Comparison of ENCODE assay signal across 1 cellular context in the genomic region with DNA sequence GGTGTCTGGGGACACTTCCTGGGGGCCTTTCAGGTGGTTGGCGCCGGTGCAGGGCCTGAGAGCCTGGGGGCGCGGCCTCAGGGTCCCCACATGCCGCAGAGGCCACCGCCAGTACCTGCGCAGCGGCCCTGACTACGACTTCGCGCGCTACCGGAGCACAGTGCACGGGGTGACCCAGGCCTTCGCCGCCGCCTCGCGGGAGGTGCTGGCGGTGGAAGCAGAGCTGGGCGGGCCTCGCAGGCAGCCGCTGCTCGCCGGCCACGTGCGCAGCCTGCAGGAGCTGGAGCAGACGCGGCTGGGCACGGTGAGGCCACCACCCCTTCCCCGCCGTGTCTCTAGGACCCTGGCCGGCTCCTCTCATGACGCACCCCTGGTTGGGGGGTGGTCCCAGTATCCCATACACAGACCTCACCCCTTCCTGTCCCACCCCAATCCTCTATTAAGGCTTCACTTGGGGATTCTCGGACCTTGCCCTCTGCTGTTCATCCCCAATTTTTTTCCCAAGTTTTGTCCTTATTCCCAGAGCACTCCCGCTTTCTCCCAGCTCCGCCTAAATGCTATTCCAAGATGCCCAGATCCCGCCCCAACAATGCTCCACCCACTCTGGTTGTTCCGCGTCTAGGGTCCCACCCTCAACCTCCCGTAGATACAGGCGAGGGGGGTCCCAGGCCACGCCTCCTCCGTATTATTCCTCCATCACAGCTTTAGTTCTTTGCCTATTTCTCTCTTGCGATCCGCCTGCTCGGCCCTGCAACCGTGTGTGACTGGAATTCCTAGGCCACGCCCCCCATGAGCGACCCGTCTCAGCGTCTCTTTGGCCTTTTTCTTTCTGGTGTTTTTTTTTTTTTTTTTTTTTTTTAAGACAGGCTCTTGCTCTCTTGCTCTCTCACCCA.
TF ChIP-seq lines count a peak whose summit lies in the region.

No MANE protein-coding gene starts in this region.

TF ChIP-seq in HepG2, 621 proteins besides CTCF, POLR2A, EP300 and RAD21 (continued from another document and continues in another):
- TF ChIP-seq, protein P1, sequence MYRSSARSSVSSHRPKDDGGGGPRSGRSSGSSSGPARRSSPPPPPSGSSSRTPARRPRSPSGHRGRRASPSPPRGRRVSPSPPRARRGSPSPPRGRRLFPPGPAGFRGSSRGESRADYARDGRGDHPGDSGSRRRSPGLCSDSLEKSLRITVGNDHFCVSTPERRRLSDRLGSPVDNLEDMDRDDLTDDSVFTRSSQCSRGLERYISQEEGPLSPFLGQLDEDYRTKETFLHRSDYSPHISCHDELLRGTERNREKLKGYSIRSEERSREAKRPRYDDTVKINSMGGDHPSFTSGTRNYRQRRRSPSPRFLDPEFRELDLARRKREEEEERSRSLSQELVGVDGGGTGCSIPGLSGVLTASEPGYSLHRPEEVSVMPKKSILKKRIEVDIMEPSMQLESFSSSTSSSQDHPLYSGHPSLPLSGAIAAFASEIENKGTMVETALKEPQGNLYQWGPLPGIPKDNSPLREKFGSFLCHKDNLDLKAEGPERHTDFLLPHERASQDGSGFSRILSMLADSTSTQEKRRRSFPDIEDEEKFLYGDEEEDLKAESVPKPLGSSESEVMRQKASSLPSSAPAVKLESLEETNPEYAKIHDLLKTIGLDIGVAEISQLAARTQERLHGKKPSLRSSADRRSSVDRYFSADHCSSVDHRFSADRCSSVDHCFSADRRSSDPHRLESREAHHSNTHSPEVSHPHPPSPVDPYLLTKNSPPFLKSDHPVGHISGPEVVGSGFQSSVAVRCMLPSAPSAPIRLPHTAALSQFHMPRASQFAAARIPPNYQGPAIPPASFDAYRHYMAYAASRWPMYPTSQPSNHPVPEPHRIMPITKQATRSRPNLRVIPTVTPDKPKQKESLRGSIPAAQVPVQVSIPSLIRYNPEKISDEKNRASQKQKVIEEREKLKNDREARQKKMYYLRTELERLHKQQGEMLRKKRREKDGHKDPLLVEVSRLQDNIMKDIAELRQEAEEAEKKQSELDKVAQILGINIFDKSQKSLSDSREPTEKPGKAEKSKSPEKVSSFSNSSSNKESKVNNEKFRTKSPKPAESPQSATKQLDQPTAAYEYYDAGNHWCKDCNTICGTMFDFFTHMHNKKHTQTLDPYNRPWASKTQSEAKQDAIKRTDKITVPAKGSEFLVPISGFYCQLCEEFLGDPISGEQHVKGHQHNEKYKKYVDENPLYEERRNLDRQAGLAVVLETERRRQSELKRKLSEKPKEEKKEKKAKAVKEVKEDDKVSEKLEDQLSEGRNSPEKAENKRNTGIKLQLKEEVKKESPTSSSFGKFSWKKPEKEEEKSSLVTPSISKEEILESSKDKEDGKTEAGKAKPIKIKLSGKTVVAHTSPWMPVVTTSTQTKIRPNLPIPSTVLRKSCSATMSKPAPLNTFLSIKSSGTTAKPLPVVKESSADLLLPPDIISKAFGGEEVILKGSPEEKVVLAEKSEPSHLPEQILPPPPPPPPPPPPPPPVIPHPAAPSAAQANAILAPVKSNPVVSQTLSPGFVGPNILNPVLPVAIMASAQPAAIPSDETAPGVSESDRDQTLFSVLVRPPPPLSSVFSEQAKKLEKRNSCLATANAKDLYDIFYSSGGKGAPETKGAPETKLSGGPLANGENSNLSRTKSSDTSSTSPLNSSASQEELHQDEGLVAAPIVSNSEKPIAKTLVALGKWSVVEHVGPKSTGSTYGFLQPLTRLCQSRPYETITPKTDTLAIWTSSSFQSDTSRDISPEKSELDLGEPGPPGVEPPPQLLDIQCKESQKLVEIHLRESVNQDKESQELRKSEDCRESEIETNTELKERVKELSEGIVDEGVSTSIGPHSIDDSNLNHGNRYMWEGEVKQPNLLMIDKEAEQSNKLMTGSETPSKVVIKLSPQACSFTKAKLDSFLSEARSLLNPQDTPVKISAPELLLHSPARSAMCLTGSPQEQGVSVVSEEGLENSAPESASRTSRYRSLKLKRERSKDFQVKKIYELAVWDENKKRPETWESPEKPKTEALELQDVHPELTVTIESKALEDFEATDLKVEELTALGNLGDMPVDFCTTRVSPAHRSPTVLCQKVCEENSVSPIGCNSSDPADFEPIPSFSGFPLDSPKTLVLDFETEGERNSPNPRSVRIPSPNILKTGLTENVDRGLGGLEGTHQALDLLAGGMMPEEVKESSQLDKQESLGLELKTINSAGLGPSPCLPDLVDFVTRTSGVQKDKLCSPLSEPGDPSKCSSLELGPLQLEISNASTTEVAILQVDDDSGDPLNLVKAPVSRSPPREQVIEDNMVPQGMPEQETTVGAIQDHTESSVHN (CRISPR knock-in tag; IDR thresholded peaks at IDR 0.05): peak; percentile 98; the same call in 1 of the 2 replicates
- TF ChIP-seq ISX (CRISPR knock-in tag; conservative IDR thresholded peaks at IDR 0.05) (peak; percentile 67; the same call in 1 of the 2 replicates), BRD4 (CRISPR knock-in tag; IDR thresholded peaks at IDR 0.05) (peak; percentile 76; the same call in 1 of the 2 replicates), SALL2 (CRISPR knock-in tag; IDR thresholded peaks at IDR 0.05) (peak; percentile 88; the same call in 1 of the 2 replicates), SNAPC2 (CRISPR knock-in tag; IDR thresholded peaks at IDR 0.05) (peak; percentile 83), HOXA5 (CRISPR knock-in tag; IDR thresholded peaks at IDR 0.05) (peak; percentile 94; the same call in 1 of the 2 replicates), SP1 (IDR thresholded peaks at IDR 0.05) (no peak), SP1 (CRISPR knock-in tag; IDR thresholded peaks at IDR 0.05) (peak; percentile 50; the same call in 1 of the 2 replicates), BRCA1 (CRISPR knock-in tag; IDR thresholded peaks at IDR 0.05) (peak; percentile 91), ZNF446 (CRISPR knock-in tag; IDR thresholded peaks at IDR 0.05) (peak; percentile 98; the same call in 1 of the 2 replicates), ZNF124 (CRISPR knock-in tag; IDR thresholded peaks at IDR 0.05) (peak; percentile 18; the same call in 1 of the 2 replicates), ZNF678 (CRISPR knock-in tag; IDR thresholded peaks at IDR 0.05) (peak; percentile 99), TOE1 (CRISPR knock-in tag; IDR thresholded peaks at IDR 0.05) (no peak), RELA (CRISPR knock-in tag; IDR thresholded peaks at IDR 0.05) (no peak; the same call in 1 of the 2 replicates), ZNF777 (CRISPR knock-in tag; IDR thresholded peaks at IDR 0.05) (peak; percentile 80), JUN (CRISPR knock-in tag; IDR thresholded peaks at IDR 0.05) (no peak), ZNF629 (CRISPR knock-in tag; conservative IDR thresholded peaks at IDR 0.05) (peak; percentile 57), TEAD3 (CRISPR knock-in tag; optimal IDR thresholded peaks at IDR 0.05; ENCODE audit: borderline replicate concordance) (peak; percentile 61), ZNF761 (CRISPR knock-in tag; conservative IDR thresholded peaks at IDR 0.05) (no peak; the same call in 1 of the 2 replicates), REL (CRISPR knock-in tag; conservative IDR thresholded peaks at IDR 0.05) (peak; percentile 82; the same call in 1 of the 2 replicates), ZNF296 (CRISPR knock-in tag; conservative IDR thresholded peaks at IDR 0.05) (peak; percentile 92; the same call in 1 of the 2 replicates), KAT2B (IDR thresholded peaks at IDR 0.05; ENCODE audit: borderline replicate concordance, low read depth, low read length) (no peak), ZNF367 (CRISPR knock-in tag; IDR thresholded peaks at IDR 0.05; ENCODE audit: borderline replicate concordance) (0 out of 2 replicates have a peak, but pooled peaks have one; percentile 87), JUNB (CRISPR knock-in tag; IDR thresholded peaks at IDR 0.05; ENCODE audit: borderline replicate concordance) (peak; percentile 53; the same call in 1 of the 2 replicates), BCL6 (CRISPR knock-in tag; IDR thresholded peaks at IDR 0.05) (peak; percentile 51; the same call in 1 of the 2 replicates), ZNF879 (CRISPR knock-in tag; IDR thresholded peaks at IDR 0.05) (0 out of 2 replicates have a peak, but pooled peaks have one; percentile 92), SATB2 (CRISPR knock-in tag; IDR thresholded peaks at IDR 0.05) (peak; percentile 96), ZNF260 (CRISPR knock-in tag; IDR thresholded peaks at IDR 0.05; ENCODE audit: borderline replicate concordance, low read depth) (peak; percentile 63; the same call in 1 of the 2 replicates), ZNF24 (IDR thresholded peaks at IDR 0.05) (no peak), ZNF501 (CRISPR knock-in tag; IDR thresholded peaks at IDR 0.05) (peak; percentile 14; the same call in 1 of the 2 replicates), ZNF333 (CRISPR knock-in tag; IDR thresholded peaks at IDR 0.05; ENCODE audit: borderline replicate concordance) (peak; percentile 69; the same call in 1 of the 2 replicates), SP4 (CRISPR knock-in tag; IDR thresholded peaks at IDR 0.05) (no peak), ZNF616 (CRISPR knock-in tag; IDR thresholded peaks at IDR 0.05; ENCODE audit: low read depth) (peak; percentile 95; the same call in 1 of the 2 replicates), ZNF251 (CRISPR knock-in tag; IDR thresholded peaks at IDR 0.05) (peak; percentile 96), GATAD1 (CRISPR knock-in tag; IDR thresholded peaks at IDR 0.05) (no peak; the same call in 1 of the 2 replicates), KDM2A (CRISPR knock-in tag; IDR thresholded peaks at IDR 0.05; ENCODE audit: borderline replicate concordance, low read depth) (peak; percentile 99), PHF20 (CRISPR knock-in tag; IDR thresholded peaks at IDR 0.05) (no peak; the same call in 1 of the 2 replicates), SMARCC2 (IDR thresholded peaks at IDR 0.05) (no peak), ZBTB42 (CRISPR knock-in tag; IDR thresholded peaks at IDR 0.05) (peak; percentile 89)
- TF ChIP-seq, protein P2, sequence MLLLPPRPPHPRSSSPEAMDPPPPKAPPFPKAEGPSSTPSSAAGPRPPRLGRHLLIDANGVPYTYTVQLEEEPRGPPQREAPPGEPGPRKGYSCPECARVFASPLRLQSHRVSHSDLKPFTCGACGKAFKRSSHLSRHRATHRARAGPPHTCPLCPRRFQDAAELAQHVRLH (CRISPR knock-in tag; IDR thresholded peaks at IDR 0.05; ENCODE audit: borderline replicate concordance, low read depth): no peak; the same call in 1 of the 2 replicates
- TF ChIP-seq, protein P3, sequence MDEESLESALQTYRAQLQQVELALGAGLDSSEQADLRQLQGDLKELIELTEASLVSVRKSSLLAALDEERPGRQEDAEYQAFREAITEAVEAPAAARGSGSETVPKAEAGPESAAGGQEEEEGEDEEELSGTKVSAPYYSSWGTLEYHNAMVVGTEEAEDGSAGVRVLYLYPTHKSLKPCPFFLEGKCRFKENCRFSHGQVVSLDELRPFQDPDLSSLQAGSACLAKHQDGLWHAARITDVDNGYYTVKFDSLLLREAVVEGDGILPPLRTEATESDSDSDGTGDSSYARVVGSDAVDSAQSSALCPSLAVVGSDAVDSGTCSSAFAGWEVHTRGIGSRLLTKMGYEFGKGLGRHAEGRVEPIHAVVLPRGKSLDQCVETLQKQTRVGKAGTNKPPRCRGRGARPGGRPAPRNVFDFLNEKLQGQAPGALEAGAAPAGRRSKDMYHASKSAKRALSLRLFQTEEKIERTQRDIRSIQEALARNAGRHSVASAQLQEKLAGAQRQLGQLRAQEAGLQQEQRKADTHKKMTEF (CRISPR knock-in tag; IDR thresholded peaks at IDR 0.05): no peak
- TF ChIP-seq, protein P4, sequence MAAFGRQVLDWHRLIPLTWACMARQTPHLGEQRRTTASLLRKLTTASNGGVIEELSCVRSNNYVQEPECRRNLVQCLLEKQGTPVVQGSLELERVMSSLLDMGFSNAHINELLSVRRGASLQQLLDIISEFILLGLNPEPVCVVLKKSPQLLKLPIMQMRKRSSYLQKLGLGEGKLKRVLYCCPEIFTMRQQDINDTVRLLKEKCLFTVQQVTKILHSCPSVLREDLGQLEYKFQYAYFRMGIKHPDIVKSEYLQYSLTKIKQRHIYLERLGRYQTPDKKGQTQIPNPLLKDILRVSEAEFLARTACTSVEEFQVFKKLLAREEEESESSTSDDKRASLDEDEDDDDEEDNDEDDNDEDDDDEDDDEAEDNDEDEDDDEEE (CRISPR knock-in tag; IDR thresholded peaks at IDR 0.05): peak; percentile 98
- TF ChIP-seq, protein P5, sequence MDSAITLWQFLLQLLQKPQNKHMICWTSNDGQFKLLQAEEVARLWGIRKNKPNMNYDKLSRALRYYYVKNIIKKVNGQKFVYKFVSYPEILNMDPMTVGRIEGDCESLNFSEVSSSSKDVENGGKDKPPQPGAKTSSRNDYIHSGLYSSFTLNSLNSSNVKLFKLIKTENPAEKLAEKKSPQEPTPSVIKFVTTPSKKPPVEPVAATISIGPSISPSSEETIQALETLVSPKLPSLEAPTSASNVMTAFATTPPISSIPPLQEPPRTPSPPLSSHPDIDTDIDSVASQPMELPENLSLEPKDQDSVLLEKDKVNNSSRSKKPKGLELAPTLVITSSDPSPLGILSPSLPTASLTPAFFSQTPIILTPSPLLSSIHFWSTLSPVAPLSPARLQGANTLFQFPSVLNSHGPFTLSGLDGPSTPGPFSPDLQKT (CRISPR knock-in tag; IDR thresholded peaks at IDR 0.05; ENCODE audit: borderline replicate concordance): 0 out of 2 replicates have a peak, but pooled peaks have one; percentile 48
- TF ChIP-seq, protein P6, sequence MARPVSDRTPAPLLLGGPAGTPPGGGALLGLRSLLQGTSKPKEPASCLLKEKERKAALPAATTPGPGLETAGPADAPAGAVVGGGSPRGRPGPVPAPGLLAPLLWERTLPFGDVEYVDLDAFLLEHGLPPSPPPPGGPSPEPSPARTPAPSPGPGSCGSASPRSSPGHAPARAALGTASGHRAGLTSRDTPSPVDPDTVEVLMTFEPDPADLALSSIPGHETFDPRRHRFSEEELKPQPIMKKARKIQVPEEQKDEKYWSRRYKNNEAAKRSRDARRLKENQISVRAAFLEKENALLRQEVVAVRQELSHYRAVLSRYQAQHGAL (CRISPR knock-in tag; IDR thresholded peaks at IDR 0.05; ENCODE audit: not compliant biosample characterization): peak; percentile 44
- TF ChIP-seq, protein P7, sequence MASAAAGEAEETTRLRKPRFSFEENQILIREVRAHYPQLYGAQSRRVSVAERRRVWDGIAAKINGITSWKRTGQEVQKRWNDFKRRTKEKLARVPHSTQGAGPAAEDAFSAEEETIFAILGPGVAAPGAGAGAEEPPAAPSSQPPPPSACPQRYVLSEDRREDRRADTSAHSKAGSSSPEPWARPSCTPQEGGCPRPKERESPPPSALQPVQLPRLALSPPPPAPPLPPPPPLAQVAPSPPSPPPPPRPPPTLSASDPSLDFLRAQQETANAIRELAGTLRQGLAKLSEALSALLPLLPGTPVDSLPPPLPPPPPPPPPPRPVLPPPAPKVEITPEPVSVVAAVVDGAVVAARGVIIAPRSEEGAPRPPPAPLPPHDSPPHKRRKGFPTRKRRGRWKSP (CRISPR knock-in tag; IDR thresholded peaks at IDR 0.05): peak; percentile 71; the same call in 1 of the 2 replicates
- TF ChIP-seq, protein P8, sequence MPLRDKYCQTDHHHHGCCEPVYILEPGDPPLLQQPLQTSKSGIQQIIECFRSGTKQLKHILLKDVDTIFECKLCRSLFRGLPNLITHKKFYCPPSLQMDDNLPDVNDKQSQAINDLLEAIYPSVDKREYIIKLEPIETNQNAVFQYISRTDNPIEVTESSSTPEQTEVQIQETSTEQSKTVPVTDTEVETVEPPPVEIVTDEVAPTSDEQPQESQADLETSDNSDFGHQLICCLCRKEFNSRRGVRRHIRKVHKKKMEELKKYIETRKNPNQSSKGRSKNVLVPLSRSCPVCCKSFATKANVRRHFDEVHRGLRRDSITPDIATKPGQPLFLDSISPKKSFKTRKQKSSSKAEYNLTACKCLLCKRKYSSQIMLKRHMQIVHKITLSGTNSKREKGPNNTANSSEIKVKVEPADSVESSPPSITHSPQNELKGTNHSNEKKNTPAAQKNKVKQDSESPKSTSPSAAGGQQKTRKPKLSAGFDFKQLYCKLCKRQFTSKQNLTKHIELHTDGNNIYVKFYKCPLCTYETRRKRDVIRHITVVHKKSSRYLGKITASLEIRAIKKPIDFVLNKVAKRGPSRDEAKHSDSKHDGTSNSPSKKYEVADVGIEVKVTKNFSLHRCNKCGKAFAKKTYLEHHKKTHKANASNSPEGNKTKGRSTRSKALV (CRISPR knock-in tag; IDR thresholded peaks at IDR 0.05): peak; percentile 91
